ENCODE assay signal across 9 cellular contexts in the genomic region with DNA sequence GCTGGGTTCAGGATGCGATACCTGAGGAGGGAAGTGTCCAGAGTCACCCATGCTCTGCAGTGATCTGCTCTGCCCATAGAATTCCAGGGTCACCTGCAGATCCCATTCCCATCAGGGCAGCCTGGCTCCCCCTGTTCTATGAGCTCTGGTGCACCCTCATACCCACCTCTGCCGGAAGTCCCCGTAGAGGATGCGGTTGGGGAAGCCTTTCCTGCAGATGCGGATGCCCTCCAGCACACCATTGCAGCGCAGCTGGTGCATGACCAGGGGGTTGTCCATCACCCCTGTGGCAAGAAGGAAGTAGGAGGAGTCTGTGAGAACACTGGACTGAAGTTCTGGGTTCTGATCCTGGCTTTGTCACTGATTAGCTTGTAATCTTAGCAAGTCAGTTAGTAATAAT. TPM values are rescaled to one million over a fixed set of nuclear protein-coding genes. Genes with fewer than 3 reads are reported as not detected.
"Had no signal": no experiment of that assay in that cellular context is flagged by ENCODE, and none has a peak within 500 bp of the region (broad histone marks: within the 10 kb centered on the region; RNA-seq: fewer than 3 reads in every experiment).

No MANE protein-coding gene starts in this region.

RNA-seq across cellular contexts. Expression of a gene that starts 9.7 kb away (rescaled TPM):
- total RNA-seq: MCF 10A, NCI-H460, OCI-LY7, PC-9, RPMI7951 had no signal

RNA-seq across cellular contexts. Expression of a gene that starts 17.7 kb away (rescaled TPM):
- total RNA-seq: LHCN-M2, MCF 10A, NCI-H460, OCI-LY7, PC-9, RPMI7951, SJCRH30, SK-MEL-5 had no signal

RNA-seq across cellular contexts. Expression of a gene that starts 49.0 kb away (rescaled TPM):
- total RNA-seq: LHCN-M2, MCF 10A, NCI-H460, OCI-LY7, PC-9, SK-MEL-5 had no signal

RNA-seq across cellular contexts. Expression of a gene that starts 53.2 kb away (rescaled TPM):
- total RNA-seq: LHCN-M2, MCF 10A, NCI-H460, OCI-LY7, PC-9, Right ventricle myocardium inferior, RPMI7951, SJCRH30, SK-MEL-5 had no signal
